ENCODE assay signal across 8 cellular contexts in genomic region chr2:210445116-210445707, GRCh38. TPM values are rescaled to one million over a fixed set of nuclear protein-coding genes. Genes with fewer than 3 reads are reported as not detected.
A peak's percentile ranks its signal among the peaks of the same experiment; 100 is the strongest.
DNase-seq lines count a peak whose midpoint lies in the region; ATAC-seq and TF ChIP-seq lines count a peak whose summit lies in the region.

No MANE protein-coding gene starts in this region.

- BruUV-seq in Caco-2 (replicated peaks; lab: Mats Ljungman, UMichigan), result no TSS peak

- CTCF ChIA-PET in Caco-2 (lab: Charles Lee), result no interaction called here
- CTCF ChIA-PET in naive thymus-derived CD4-positive, alpha-beta T cell (lab: Charles Lee), result interaction anchor here (0.6 to 1.9 kb wide), 2 partner anchors 596 to 713 kb away, joined by 3 to 5 read pairs; no protein-coding TSS in a partner anchor

- peak; percentile 48 to 57 for TF ChIP-seq CTCF in Caco-2 (IDR thresholded peaks at IDR 0.05; ENCODE audit: insufficient read depth in 1 of 2, low read depth in 1 of 2, low read length in 1 of 2, severe bottlenecking in 1 of 2, unreplicated experiment in 1 of 2)

- H3K9me3 ChIP-seq in Caco-2, result no peaks in the 10 kb centered on the region
- no peaks in the 10 kb centered on the region for H3K9me3 ChIP-seq in naive thymus-derived CD4-positive, alpha-beta T cell (ENCODE audit: control insufficient read depth in 2 of 3, low read length in 3 of 3)

- no peaks in the 10 kb centered on the region for H3K4me1 ChIP-seq in Caco-2
- H3K4me1 ChIP-seq in naive thymus-derived CD4-positive, alpha-beta T cell (ENCODE audit: control insufficient read depth in 2 of 2, insufficient read depth in 2 of 2, low read length in 2 of 2), result no peaks in the 10 kb centered on the region

- DNase-seq in Caco-2 (peak in 1 of 2 experiments; percentile 5), NCI-H2171 (lab: John Stamatoyannopoulos, UW) (peak; percentile 11), cerebellum (ENCODE audit: low spot score) (peak; percentile 21), GOT3 (lab: John Stamatoyannopoulos, UW) (no peak)
- DNase-seq in naive thymus-derived CD4-positive, alpha-beta T cell, result peak in 5 of 9 donors; percentile 5 to 26 (median 20)
- no peak for DNase-seq in effector memory CD8-positive, alpha-beta T cell
- DNase-seq in stimulated activated CD8-positive, alpha-beta memory T cell treated with anti-CD3 and anti-CD28 coated beads, Interleukin-4, amount 100 ng/mL, for 48 hours, result no peak

- peak; percentile 48 for ATAC-seq in GM21423 (IDR thresholded peaks at IDR 0.05; ENCODE audit: unreplicated experiment)
- ATAC-seq in naive thymus-derived CD4-positive, alpha-beta T cell, result peak; percentile 52
- no peak for ATAC-seq in effector memory CD8-positive, alpha-beta T cell (replicated peaks)

- POLR2A ChIA-PET in Caco-2 (lab: Charles Lee), result no interaction called here
- POLR2A ChIA-PET in naive thymus-derived CD4-positive, alpha-beta T cell (lab: Charles Lee), result interaction anchor here (1.0 kb wide), 1 partner anchor 12 kb away, joined by 5 read pairs; no protein-coding TSS in a partner anchor

- H3K4me3 ChIP-seq in Caco-2 (ENCODE audit: low read depth, low read length), result no peak overlapping the region
- H3K4me3 ChIP-seq in naive thymus-derived CD4-positive, alpha-beta T cell (ENCODE audit: low read length), result no peak overlapping the region

- H3K27me3 ChIP-seq in Caco-2 (replicated peaks; ENCODE audit: control insufficient read depth, insufficient read depth, low read length), result no peaks in the 10 kb centered on the region
- H3K27me3 ChIP-seq in naive thymus-derived CD4-positive, alpha-beta T cell (ENCODE audit: control insufficient read depth in 2 of 2, insufficient read depth in 2 of 2, low read length in 2 of 2), result no peaks in the 10 kb centered on the region

- H3K27me3 Mint-ChIP-seq in Caco-2 (ENCODE audit: insufficient read depth, unreplicated experiment), result no peaks in the 10 kb centered on the region
- no peaks in the 10 kb centered on the region for H3K27me3 Mint-ChIP-seq in naive thymus-derived CD4-positive, alpha-beta T cell
- H3K27me3 Mint-ChIP-seq in effector memory CD8-positive, alpha-beta T cell, result no peaks in the 10 kb centered on the region

- H3K9me3 Mint-ChIP-seq in Caco-2 (ENCODE audit: unreplicated experiment), result peaks cover 9% of the 10 kb centered on the region
- peaks cover 0 to 39% (median 23%) of the 10 kb centered on the region in 11 donors for H3K9me3 Mint-ChIP-seq in naive thymus-derived CD4-positive, alpha-beta T cell
- peaks cover 12 to 15% of the 10 kb centered on the region in 2 donors for H3K9me3 Mint-ChIP-seq in effector memory CD8-positive, alpha-beta T cell

- no peak overlapping the region for H3K27ac Mint-ChIP-seq in Caco-2 (ENCODE audit: unreplicated experiment)
- H3K27ac Mint-ChIP-seq in naive thymus-derived CD4-positive, alpha-beta T cell, result no peak overlapping the region
- no peak overlapping the region for H3K27ac Mint-ChIP-seq in effector memory CD8-positive, alpha-beta T cell

- intact Hi-C loops in Caco-2 (cut with micrococcal nuclease; ENCODE audit: unreplicated experiment), result no loop called here
- intact Hi-C loops in naive thymus-derived CD4-positive, alpha-beta T cell (cut with micrococcal nuclease), result loop anchor here (10.0 kb wide), 2 partner anchors 130 to 590 kb away; no protein-coding TSS in a partner anchor

- peaks cover 5% of the 10 kb centered on the region for H3K36me3 Mint-ChIP-seq in Caco-2 (ENCODE audit: insufficient read depth, unreplicated experiment)
- H3K36me3 Mint-ChIP-seq in naive thymus-derived CD4-positive, alpha-beta T cell, result peaks cover 41 to 74% (median 50%) of the 10 kb centered on the region in 5 donors
- H3K36me3 Mint-ChIP-seq in effector memory CD8-positive, alpha-beta T cell (ENCODE audit: insufficient read depth), result peaks cover 14% of the 10 kb centered on the region

- no peak overlapping the region for H3K4me3 Mint-ChIP-seq in Caco-2 (ENCODE audit: unreplicated experiment)
- H3K4me3 Mint-ChIP-seq in naive thymus-derived CD4-positive, alpha-beta T cell, result no peak overlapping the region
- no peak overlapping the region for H3K4me3 Mint-ChIP-seq in effector memory CD8-positive, alpha-beta T cell

- H3K27ac ChIP-seq in naive thymus-derived CD4-positive, alpha-beta T cell (ENCODE audit: low read depth, low read length), result no peak overlapping the region

- H3K4me1 Mint-ChIP-seq in Caco-2 (ENCODE audit: low read depth, unreplicated experiment), result no peaks in the 10 kb centered on the region
- H3K4me1 Mint-ChIP-seq in naive thymus-derived CD4-positive, alpha-beta T cell, result peaks cover 10 to 34% (median 28%) of the 10 kb centered on the region in 7 donors
- H3K4me1 Mint-ChIP-seq in effector memory CD8-positive, alpha-beta T cell (ENCODE audit: low read depth in 2 of 2), result peaks cover 13 to 29% of the 10 kb centered on the region in 2 donors

- no peaks in the 10 kb centered on the region for H3K36me3 ChIP-seq in Caco-2 (ENCODE audit: control insufficient read depth, insufficient read depth, low read length)
- H3K36me3 ChIP-seq in naive thymus-derived CD4-positive, alpha-beta T cell (ENCODE audit: control insufficient read depth in 2 of 3, insufficient read depth in 3 of 3, low read length in 3 of 3), result peaks cover 0 to 14% (median 0%) of the 10 kb centered on the region in 3 experiments

RNA-seq across cellular contexts. Expression of gene LANCL1, which starts 31.3 kb away (rescaled TPM):
- total RNA-seq in Caco-2 (2022), result 26.5 and 30.6 TPM in 2 replicates
- total RNA-seq in cerebellum, result 68.4 TPM
- total RNA-seq in naive thymus-derived CD4-positive, alpha-beta T cell, result 10 to 100 TPM; 18.2 to 37.3 (median 31.5) TPM
- polyA plus RNA-seq in naive thymus-derived CD4-positive, alpha-beta T cell, result 10 to 100 TPM; 20.5 to 25.4 TPM

Comparison
In these comparisons a context has a peak if more than half of its experiments do, and no peak if none do; other contexts are left out.
1. DNase-seq: peak in NCI-H2171 (single experiment), cerebellum (single experiment) and naive thymus-derived CD4-positive, alpha-beta T cell (5 of 9); none in effector memory CD8-positive, alpha-beta T cell (0 of 3), GOT3 (single experiment) and stimulated activated CD8-positive, alpha-beta memory T cell treated with anti-CD3 and anti-CD28 coated beads, Interleukin-4, amount 100 ng/mL, for 48 hours (single experiment).